In the genomic region with DNA sequence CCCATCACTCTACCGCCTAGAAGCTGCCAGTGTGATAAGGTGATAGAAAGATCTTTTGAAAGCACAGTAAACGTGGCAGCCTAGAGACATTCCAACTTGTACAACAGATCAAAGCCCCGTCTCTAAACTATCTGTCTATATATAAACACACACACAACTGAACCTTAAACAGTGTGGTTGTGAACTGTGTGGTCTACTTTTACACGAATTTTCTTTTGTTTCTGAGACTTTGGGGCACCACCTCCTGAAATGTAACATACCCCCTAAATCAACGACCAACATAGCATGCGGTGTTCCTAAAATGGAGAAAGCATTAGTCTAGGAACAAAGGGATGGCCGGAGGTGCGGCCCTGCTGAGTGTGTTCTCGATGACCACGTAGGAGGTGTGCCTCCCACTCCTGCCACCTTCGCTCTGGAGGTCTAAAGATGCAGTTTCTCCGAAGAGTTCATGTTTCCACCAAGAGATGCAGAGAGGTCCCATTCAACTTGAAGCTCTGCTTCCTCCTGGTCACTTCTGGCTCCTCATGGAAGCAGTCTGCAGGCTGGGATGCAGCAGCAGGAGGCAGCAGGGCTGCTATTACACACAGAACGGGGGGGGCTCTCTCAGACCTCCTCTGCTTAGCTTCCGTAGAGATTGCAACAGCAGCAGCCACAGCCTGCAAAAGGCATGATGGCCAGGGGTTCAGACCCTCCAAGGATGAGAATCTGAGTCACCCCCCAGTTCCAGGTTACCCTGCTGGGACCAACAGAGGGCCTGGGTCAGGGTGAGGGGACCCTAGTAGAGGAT, we compare ENCODE assay signal across 16 cellular contexts. TPM values are rescaled to one million over a fixed set of nuclear protein-coding genes. Genes with fewer than 3 reads are reported as not detected.
A peak's percentile ranks its signal among the peaks of the same experiment; 100 is the strongest.
DNase-seq lines count a peak whose midpoint lies in the region; ATAC-seq, FAIRE-seq and TF ChIP-seq lines count a peak whose summit lies in the region.
"Had no signal": no experiment of that assay in that cellular context is flagged by ENCODE, and none has a peak within 500 bp of the region (broad histone marks: within the 10 kb centered on the region; RNA-seq: fewer than 3 reads in every experiment).

No MANE protein-coding gene starts in this region.

- TF ChIP-seq POLR2A in HepG2 (IDR thresholded peaks at IDR 0.05; ENCODE audit: insufficient read depth in 1 of 2, low read depth in 2 of 2, low read length in 2 of 2) (no peak), gastrocnemius medialis (IDR thresholded peaks at IDR 0.05) (no peak)

- in situ Hi-C loops in HepG2 (cut with HindIII; ENCODE audit: extremely low pct_ligation_motif_present, low pct_unique_long_range_greater_than_20kb) = no loop called here
- in situ Hi-C loops in gastrocnemius medialis (cut with MboI; ENCODE audit: low sequenced_read_pairs in 4 of 4) = loop anchor here in 2 of 4 donors (5.0 to 10.0 kb wide), 2 partner anchors 48 to 50 kb away; no protein-coding TSS in a partner anchor

- peak overlapping the region; percentile 78 for H2AFZ ChIP-seq in HepG2 (ENCODE audit: low read length)

- peak overlapping the region; percentile 1; the same call in 1 of the 2 replicates for H3K9ac ChIP-seq in HepG2 (ENCODE audit: insufficient read depth, low read depth, low read length)

- H3K4me3 ChIP-seq in HepG2 (replicated peaks in 1 of 3; ENCODE audit: insufficient read depth in 1 of 3, low read depth in 2 of 3, low read length in 3 of 3) = peak overlapping the region in 2 of 3 experiments; percentile 2 to 52; a peak in 4 of 6 replicates
- H3K4me3 ChIP-seq in gastrocnemius medialis = no peak overlapping the region
- H3K4me3 ChIP-seq: A549 had no signal

- no peaks in the 10 kb centered on the region for H3K27me3 Mint-ChIP-seq in WTC11 (ENCODE audit: low read depth)
- H3K27me3 Mint-ChIP-seq in chondrocyte (ENCODE audit: low read depth) = peaks cover 6% of the 10 kb centered on the region

- TF ChIP-seq RAD21 in HepG2 (CRISPR knock-in tag; IDR thresholded peaks at IDR 0.05) = no peak

- no peaks in the 10 kb centered on the region for H3K36me3 ChIP-seq in HepG2 (replicated peaks in 1 of 2; ENCODE audit: control insufficient read depth in 1 of 2, insufficient read depth in 2 of 2, low read length in 2 of 2)
- H3K36me3 ChIP-seq in gastrocnemius medialis = no peaks in the 10 kb centered on the region

- CTCF ChIA-PET in WTC11 (lab: Charles Lee) = interaction anchor here (0.7 to 1.8 kb wide), 4 partner anchors 8 to 61 kb away, joined by 3 to 7 read pairs (median 5); no protein-coding TSS in a partner anchor
- CTCF ChIA-PET in HepG2 (lab: Yijun Ruan, JAX; ENCODE audit: low intra/inter-chr PET ratio, low total read pairs) = no interaction called here

- H3K4me2 ChIP-seq in HepG2 (ENCODE audit: low read depth, low read length) = peak overlapping the region; percentile 77
- H3K4me2 ChIP-seq: A549 had no signal

- H3K4me3 Mint-ChIP-seq in WTC11 = no peak overlapping the region
- no peak overlapping the region for H3K4me3 Mint-ChIP-seq in chondrocyte (ENCODE audit: unreplicated experiment)
- H3K4me3 Mint-ChIP-seq: CD14-positive monocyte had no signal

- peak; percentile 48 for DNase-seq in activated effector memory CD4-positive, alpha-beta T cell treated with anti-CD3 and anti-CD28 coated beads, Interleukin-2, amount 50 U/mL, for 16 hours
- no peak for DNase-seq in activated effector memory CD4-positive, alpha-beta T cell treated with Interleukin-2 at 50 U/mL for 16 hours
- no peak for DNase-seq in WTC11 (ENCODE audit: low spot score)
- peak; percentile 50 for DNase-seq in HepG2 (ENCODE audit: low spot score)
- DNase-seq in gastrocnemius medialis = no peak
- DNase-seq in OCI-M1 (lab: John Stamatoyannopoulos, UW) = no peak
- DNase-seq in chondrocyte (ENCODE audit: low spot score) = no peak
- DNase-seq: Caco-2, GOT3, NCI-H1105, NCI-H187, NCI-H446, NCI-H748 treated with DMSO at 0.1 percent for 48 hours, SIG-M5 had no signal

- H3K79me2 ChIP-seq in HepG2 (ENCODE audit: insufficient read depth, low read length) = no peaks in the 10 kb centered on the region

- intact Hi-C loops in HepG2 (cut with micrococcal nuclease; ENCODE audit: unreplicated experiment) (no loop called here), gastrocnemius medialis (cut with DNase I; ENCODE audit: low total_unique reads) (no loop called here)

- peak; percentile 65 for FAIRE-seq in HepG2 (lab: Jason Lieb, UNC)
- FAIRE-seq: A549 had no signal

- H3K36me3 Mint-ChIP-seq in WTC11 (no peaks in the 10 kb centered on the region), chondrocyte (ENCODE audit: low read depth) (no peaks in the 10 kb centered on the region)

- TF ChIP-seq EP300 in HepG2 (IDR thresholded peaks at IDR 0.05; ENCODE audit: low read depth in 2 of 2, low read length in 2 of 2) = peak in 1 of 2 experiments; percentile 16; a peak in 1 of 4 replicates
- TF ChIP-seq EP300 in HepG2 (CRISPR knock-in tag; IDR thresholded peaks at IDR 0.05; ENCODE audit: borderline replicate concordance) = no peak

- no peaks in the 10 kb centered on the region for H4K20me1 ChIP-seq in HepG2 (ENCODE audit: insufficient read depth, low read length)

- H3K4me1 Mint-ChIP-seq in WTC11 (peaks cover 20% of the 10 kb centered on the region), chondrocyte (ENCODE audit: low read depth) (no peaks in the 10 kb centered on the region)

- H3K9me3 Mint-ChIP-seq in WTC11 = no peaks in the 10 kb centered on the region
- H3K9me3 Mint-ChIP-seq in chondrocyte (ENCODE audit: low read depth) = no peaks in the 10 kb centered on the region
- H3K9me3 Mint-ChIP-seq: CD14-positive monocyte had no signal

- ATAC-seq in WTC11 = peak; percentile 47
- ATAC-seq in HepG2 = peak; percentile 70
- no peak for ATAC-seq in gastrocnemius medialis
- ATAC-seq: A549 had no signal

- H3K27ac Mint-ChIP-seq in WTC11 (no peak overlapping the region), chondrocyte (ENCODE audit: unreplicated experiment) (no peak overlapping the region)
- H3K27ac Mint-ChIP-seq: CD14-positive monocyte had no signal

- TF ChIP-seq CTCF in WTC11 (IDR thresholded peaks at IDR 0.05) (no peak), HepG2 (CRISPR knock-in tag; IDR thresholded peaks at IDR 0.05) (peak; percentile 40), gastrocnemius medialis (IDR thresholded peaks at IDR 0.05 in 4 of 5, conservative IDR thresholded peaks at IDR 0.05 in 1 of 5) (no peak), chondrocyte (IDR thresholded peaks at IDR 0.05) (no peak)

- BruUV-seq in HepG2 (replicated peaks; lab: Mats Ljungman, UMichigan) = no TSS peak

- POLR2A ChIA-PET in WTC11 (lab: Charles Lee) = no interaction called here
- POLR2A ChIA-PET in HepG2 (lab: Yijun Ruan, JAX) = no interaction called here

- WGBS in HepG2 (ENCODE audit: low lambda C conversion rate) = under 1% methylated on average over 12 of the region's 14 CpGs

- H3K9me3 ChIP-seq in HepG2 (ENCODE audit: low read length) (no peaks in the 10 kb centered on the region), gastrocnemius medialis (no peaks in the 10 kb centered on the region)
- H3K9me3 ChIP-seq: A549, Caco-2 had no signal

- H3K27ac ChIP-seq in HepG2 (ENCODE audit: extremely low read length, insufficient read depth, low read length) = no peak overlapping the region
- no peak overlapping the region for H3K27ac ChIP-seq in gastrocnemius medialis
- H3K27ac ChIP-seq: A549 had no signal

- H3K27me3 ChIP-seq in HepG2 (ENCODE audit: control insufficient read depth in 1 of 2, insufficient read depth in 2 of 2, low read length in 2 of 2) (peaks cover 0 to 43% of the 10 kb centered on the region in 2 experiments; a peak in 2 of 5 replicates), gastrocnemius medialis (peaks cover 0 to 5% (median 0%) of the 10 kb centered on the region in 3 donors)

- H3K4me1 ChIP-seq in HepG2 (ENCODE audit: insufficient read depth, low read length) (peaks cover 36% of the 10 kb centered on the region), gastrocnemius medialis (no peaks in the 10 kb centered on the region)
- H3K4me1 ChIP-seq: A549 had no signal

RNA-seq across cellular contexts. Expression of gene USP10, which starts 22.6 kb away (rescaled TPM):
- total RNA-seq in WTC11 (2021) (138 to 152 TPM (median 139 TPM) in 3 replicates), HepG2 (2016; rRNA removed; fragmentation: Illumina TruSeq; extraction: Trizol) (79.1 and 97.6 TPM in 2 replicates), gastrocnemius medialis (100 to 1,000 TPM in 1 of 4 donors, 10 to 100 TPM in 3; 61.1 to 103 (median 74.4) TPM), chondrocyte (43.0 to 59.3 TPM (median 43.4 TPM) in 3 replicates)
- total RNA-seq in HepG2 (2016; cell fraction: cytosol; rRNA removed; fragmentation: Illumina TruSeq; extraction: Trizol; ENCODE audit: low read depth) = 57.5 and 62.5 TPM in 2 replicates
- total RNA-seq in HepG2 (2016; cell fraction: insoluble cytoplasmic fraction; rRNA removed; fragmentation: Illumina TruSeq; extraction: Trizol) = 76.4 and 87.1 TPM in 2 replicates
- 73.6 and 81.2 TPM in 2 replicates for total RNA-seq in HepG2 (2016; cell fraction: membrane; rRNA removed; fragmentation: Illumina TruSeq; extraction: Trizol)
- total RNA-seq in HepG2 (2016; cell fraction: nucleus; rRNA removed; fragmentation: Illumina TruSeq; extraction: Trizol) = 78.0 and 88.2 TPM in 2 replicates
- polyA plus RNA-seq in HepG2 (2011; rRNA removed) = 114 and 122 TPM in 2 replicates
- 68.7 and 92.2 TPM in 2 replicates for polyA plus RNA-seq in HepG2 (2011; cell fraction: cytosol; rRNA removed)
- 127 and 143 TPM in 2 replicates for polyA plus RNA-seq in HepG2 (2011; cell fraction: nucleus; rRNA removed)
- 65.1 and 93.3 TPM in 2 replicates for polyA plus RNA-seq in HepG2 (2012)
- 17.7 and 17.8 TPM in 2 replicates for polyA plus RNA-seq in HepG2 (2016; cell fraction: cytosol; fragmentation: Illumina TruSeq; extraction: Trizol; ENCODE audit: low read depth)
- polyA plus RNA-seq in HepG2 (2016; cell fraction: insoluble cytoplasmic fraction; fragmentation: Illumina TruSeq; extraction: Trizol; ENCODE audit: low read depth) = 102 and 128 TPM in 2 replicates
- polyA plus RNA-seq in HepG2 (2016; cell fraction: membrane; fragmentation: Illumina TruSeq; extraction: Trizol; ENCODE audit: low read depth) = 41.4 and 44.1 TPM in 2 replicates
- 118 and 120 TPM in 2 replicates for polyA plus RNA-seq in HepG2 (2016; cell fraction: nucleus; fragmentation: Illumina TruSeq; extraction: Trizol; ENCODE audit: insufficient read depth, low read depth)
- polyA minus RNA-seq in HepG2 (2011; rRNA and poly(A)+ RNA removed; ENCODE audit: low replicate concordance) = 349 and 427 TPM in 2 replicates
- 64.3 and 66.8 TPM in 2 replicates for polyA minus RNA-seq in HepG2 (2011; cell fraction: cytosol; rRNA and poly(A)+ RNA removed)
- 118 TPM in 2 replicates for polyA minus RNA-seq in HepG2 (2011; cell fraction: nucleus; rRNA and poly(A)+ RNA removed)

RNA-seq across cellular contexts. Expression of gene KLHL36, which starts 28.9 kb away (rescaled TPM):
- 55.7 to 56.1 TPM (median 55.8 TPM) in 3 replicates for total RNA-seq in WTC11 (2021)
- total RNA-seq in HepG2 (2016; rRNA removed; fragmentation: Illumina TruSeq; extraction: Trizol) = 23.6 and 24.3 TPM in 2 replicates
- 5.2 and 5.7 TPM in 2 replicates for total RNA-seq in HepG2 (2016; cell fraction: cytosol; rRNA removed; fragmentation: Illumina TruSeq; extraction: Trizol; ENCODE audit: low read depth)
- total RNA-seq in HepG2 (2016; cell fraction: insoluble cytoplasmic fraction; rRNA removed; fragmentation: Illumina TruSeq; extraction: Trizol) = 19.7 and 25.5 TPM in 2 replicates
- total RNA-seq in HepG2 (2016; cell fraction: membrane; rRNA removed; fragmentation: Illumina TruSeq; extraction: Trizol) = 13.6 and 13.8 TPM in 2 replicates
- total RNA-seq in HepG2 (2016; cell fraction: nucleus; rRNA removed; fragmentation: Illumina TruSeq; extraction: Trizol) = 19.3 and 23.7 TPM in 2 replicates
- polyA plus RNA-seq in HepG2 (2011; rRNA removed) = 26.0 and 34.9 TPM in 2 replicates
- 19.5 and 24.5 TPM in 2 replicates for polyA plus RNA-seq in HepG2 (2011; cell fraction: cytosol; rRNA removed)
- 101 and 113 TPM in 2 replicates for polyA plus RNA-seq in HepG2 (2011; cell fraction: nucleus; rRNA removed)
- polyA plus RNA-seq in HepG2 (2012) = 13.5 and 16.7 TPM in 2 replicates
- polyA plus RNA-seq in HepG2 (2016; cell fraction: cytosol; fragmentation: Illumina TruSeq; extraction: Trizol; ENCODE audit: low read depth) = 3.3 and 4.5 TPM in 2 replicates
- 12.0 and 13.5 TPM in 2 replicates for polyA plus RNA-seq in HepG2 (2016; cell fraction: insoluble cytoplasmic fraction; fragmentation: Illumina TruSeq; extraction: Trizol; ENCODE audit: low read depth)
- 5.3 and 6.0 TPM in 2 replicates for polyA plus RNA-seq in HepG2 (2016; cell fraction: membrane; fragmentation: Illumina TruSeq; extraction: Trizol; ENCODE audit: low read depth)
- 30.5 and 31.5 TPM in 2 replicates for polyA plus RNA-seq in HepG2 (2016; cell fraction: nucleus; fragmentation: Illumina TruSeq; extraction: Trizol; ENCODE audit: insufficient read depth, low read depth)
- 18.8 and 92.4 TPM in 2 replicates for polyA minus RNA-seq in HepG2 (2011; rRNA and poly(A)+ RNA removed; ENCODE audit: low replicate concordance)
- 32.9 and 39.6 TPM in 2 replicates for polyA minus RNA-seq in HepG2 (2011; cell fraction: cytosol; rRNA and poly(A)+ RNA removed)
- polyA minus RNA-seq in HepG2 (2011; cell fraction: nucleus; rRNA and poly(A)+ RNA removed) = 40.4 and 48.1 TPM in 2 replicates
- 10 to 100 TPM; 15.6 to 33.9 (median 18.2) TPM for total RNA-seq in gastrocnemius medialis
- 40.2 to 43.8 TPM (median 42.4 TPM) in 3 replicates for total RNA-seq in chondrocyte

RNA-seq across cellular contexts. Expression of gene COTL1, which starts 59.3 kb away (rescaled TPM):
- total RNA-seq in WTC11 (2021) (102 to 122 TPM (median 122 TPM) in 3 replicates), HepG2 (2016; rRNA removed; fragmentation: Illumina TruSeq; extraction: Trizol) (8.6 and 8.7 TPM in 2 replicates), gastrocnemius medialis (1 to 10 TPM; 2.8 to 8.7 (median 6.2) TPM), chondrocyte (27.4 to 57.6 TPM (median 52.8 TPM) in 3 replicates)
- total RNA-seq in HepG2 (2016; cell fraction: cytosol; rRNA removed; fragmentation: Illumina TruSeq; extraction: Trizol; ENCODE audit: low read depth) = 5.8 and 8.7 TPM in 2 replicates
- 7.3 and 9.2 TPM in 2 replicates for total RNA-seq in HepG2 (2016; cell fraction: insoluble cytoplasmic fraction; rRNA removed; fragmentation: Illumina TruSeq; extraction: Trizol)
- total RNA-seq in HepG2 (2016; cell fraction: membrane; rRNA removed; fragmentation: Illumina TruSeq; extraction: Trizol) = 14.0 and 18.2 TPM in 2 replicates
- 3.7 and 4.3 TPM in 2 replicates for total RNA-seq in HepG2 (2016; cell fraction: nucleus; rRNA removed; fragmentation: Illumina TruSeq; extraction: Trizol)
- polyA plus RNA-seq in HepG2 (2011; rRNA removed) = 9.7 and 16.9 TPM in 2 replicates
- 8.5 and 16.0 TPM in 2 replicates for polyA plus RNA-seq in HepG2 (2011; cell fraction: cytosol; rRNA removed)
- polyA plus RNA-seq in HepG2 (2011; cell fraction: nucleus; rRNA removed) = 5.1 and 7.3 TPM in 2 replicates
- polyA plus RNA-seq in HepG2 (2012) = 8.5 and 17.2 TPM in 2 replicates
- 15.3 and 18.5 TPM in 2 replicates for polyA plus RNA-seq in HepG2 (2016; cell fraction: cytosol; fragmentation: Illumina TruSeq; extraction: Trizol; ENCODE audit: low read depth)
- 17.5 and 21.2 TPM in 2 replicates for polyA plus RNA-seq in HepG2 (2016; cell fraction: insoluble cytoplasmic fraction; fragmentation: Illumina TruSeq; extraction: Trizol; ENCODE audit: low read depth)
- 23.1 and 28.6 TPM in 2 replicates for polyA plus RNA-seq in HepG2 (2016; cell fraction: membrane; fragmentation: Illumina TruSeq; extraction: Trizol; ENCODE audit: low read depth)
- 10.8 and 11.4 TPM in 2 replicates for polyA plus RNA-seq in HepG2 (2016; cell fraction: nucleus; fragmentation: Illumina TruSeq; extraction: Trizol; ENCODE audit: insufficient read depth, low read depth)
- 13.8 and 51.4 TPM in 2 replicates for polyA minus RNA-seq in HepG2 (2011; rRNA and poly(A)+ RNA removed; ENCODE audit: low replicate concordance)
- polyA minus RNA-seq in HepG2 (2011; cell fraction: cytosol; rRNA and poly(A)+ RNA removed) = 3.7 and 9.1 TPM in 2 replicates
- polyA minus RNA-seq in HepG2 (2011; cell fraction: nucleus; rRNA and poly(A)+ RNA removed) = 3.7 and 4.8 TPM in 2 replicates

Comparison
In these comparisons a context has a peak if more than half of its experiments do, and no peak if none do; other contexts are left out.
1. DNase-seq: peak in activated effector memory CD4-positive, alpha-beta T cell treated with anti-CD3 and anti-CD28 coated beads, Interleukin-2, amount 50 U/mL, for 16 hours (single experiment) and HepG2 (single experiment); none in activated effector memory CD4-positive, alpha-beta T cell treated with Interleukin-2 at 50 U/mL for 16 hours (single experiment), WTC11 (single experiment), gastrocnemius medialis (0 of 2), OCI-M1 (single experiment) and chondrocyte (single experiment).
2. ATAC-seq: peak in WTC11 (single experiment) and HepG2 (single experiment); none in gastrocnemius medialis (0 of 2).
3. H3K4me3 ChIP-seq: peak in HepG2 (2 of 3); none in gastrocnemius medialis (0 of 4).